In genomic region chr5:133977858-133978257, GRCh38 we compare ENCODE assay signal across 12 cellular contexts. TPM values are rescaled to one million over a fixed set of nuclear protein-coding genes. Genes with fewer than 3 reads are reported as not detected.
DNase-seq lines count a peak whose midpoint lies in the region; ATAC-seq and TF ChIP-seq lines count a peak whose summit lies in the region.
"Had no signal": no experiment of that assay in that cellular context is flagged by ENCODE, and none has a peak within 500 bp of the region (broad histone marks: within the 10 kb centered on the region; RNA-seq: fewer than 3 reads in every experiment).

No MANE protein-coding gene starts in this region.

- DNase-seq in CD14-positive monocyte (ENCODE audit: low spot score): no peak
- DNase-seq in myocyte (ENCODE audit: low read depth): peak; percentile 68
- DNase-seq in effector memory CD4-positive, alpha-beta T cell: no peak
- DNase-seq in OCI-LY7 (ENCODE audit: low spot score): no peak
- DNase-seq: Karpas-422, midbrain, T-cell, testis had no signal

- H3K4me1 ChIP-seq in KMS-11 (ENCODE audit: low read depth, poor library complexity, severe bottlenecking): peaks cover 42% of the 10 kb centered on the region
- no peaks in the 10 kb centered on the region for H3K4me1 ChIP-seq in effector memory CD4-positive, alpha-beta T cell (ENCODE audit: control insufficient read depth, insufficient read depth, low read length, poor library complexity, severe bottlenecking)
- no peaks in the 10 kb centered on the region for H3K4me1 ChIP-seq in OCI-LY7 (ENCODE audit: insufficient read depth, low read length, poor library complexity, severe bottlenecking)
- H3K4me1 ChIP-seq: testis had no signal

- POLR2A ChIA-PET in OCI-LY7 (lab: Charles Lee): interaction anchor here (2.8 kb wide), 1 partner anchor 8 kb away, joined by 16 read pairs; no protein-coding TSS in a partner anchor

- no TSS peak for BruUV-seq in OCI-LY7 (replicated peaks; lab: Mats Ljungman, UMichigan)

- H3K27me3 ChIP-seq in KMS-11 (ENCODE audit: insufficient read depth, low read depth): no peaks in the 10 kb centered on the region
- H3K27me3 ChIP-seq in effector memory CD4-positive, alpha-beta T cell (replicated peaks; ENCODE audit: control insufficient read depth, insufficient read depth, low read length, poor library complexity, severe bottlenecking): no peaks in the 10 kb centered on the region
- H3K27me3 ChIP-seq: testis had no signal

- H3K9me3 Mint-ChIP-seq in CD14-positive monocyte: no peaks in the 10 kb centered on the region
- no peaks in the 10 kb centered on the region for H3K9me3 Mint-ChIP-seq in brain
- H3K9me3 Mint-ChIP-seq: T-cell had no signal

- peak overlapping the region in 4 of 7 donors; percentile 15 to 70 (median 58) for H3K27ac Mint-ChIP-seq in CD14-positive monocyte
- H3K27ac Mint-ChIP-seq in brain: peak overlapping the region in 3 of 5 experiments; percentile 63 to 72 (median 72)

- H3K4me3 ChIP-seq in KMS-11 (IDR thresholded peaks at IDR 0.05; ENCODE audit: insufficient read depth, low read depth, low read length) (no peak overlapping the region), OCI-LY7 (ENCODE audit: low read depth, low read length, poor library complexity, severe bottlenecking) (no peak overlapping the region)
- H3K4me3 ChIP-seq in effector memory CD4-positive, alpha-beta T cell (ENCODE audit: insufficient read depth, low read depth, low read length, poor library complexity, severe bottlenecking): no peak overlapping the region
- H3K4me3 ChIP-seq: testis had no signal

- H3K4me2 ChIP-seq in KMS-11 (peak overlapping the region; percentile 38), OCI-LY7 (ENCODE audit: low read length) (no peak overlapping the region)

- H3K9ac ChIP-seq in KMS-11: peak overlapping the region; percentile 21; the same call in 1 of the 2 replicates

- no peaks in the 10 kb centered on the region; the same call in 1 of the 2 replicates for H3K79me2 ChIP-seq in KMS-11 (ENCODE audit: insufficient read depth, low read depth)
- no peaks in the 10 kb centered on the region for H3K79me2 ChIP-seq in OCI-LY7 (ENCODE audit: insufficient read depth, low read depth, low read length)

- H3K36me3 Mint-ChIP-seq in CD14-positive monocyte (peaks cover 70 to 83% of the 10 kb centered on the region in 2 donors), brain (peaks cover 66% of the 10 kb centered on the region)

- H2AFZ ChIP-seq in KMS-11 (ENCODE audit: low read depth) (no peak overlapping the region), OCI-LY7 (ENCODE audit: low read length) (no peak overlapping the region)

- H3K27ac ChIP-seq in KMS-11 (peak overlapping the region; percentile 69), OCI-LY7 (ENCODE audit: low read depth, low read length, poor library complexity, severe bottlenecking) (no peak overlapping the region)
- no peak overlapping the region for H3K27ac ChIP-seq in effector memory CD4-positive, alpha-beta T cell (ENCODE audit: insufficient read depth, low read length, poor library complexity, severe bottlenecking)
- H3K27ac ChIP-seq: testis had no signal

- H3K4me3 Mint-ChIP-seq in CD14-positive monocyte (no peak overlapping the region), brain (no peak overlapping the region)
- H3K4me3 Mint-ChIP-seq: T-cell had no signal

- peaks cover 17% of the 10 kb centered on the region; the same call in 1 of the 2 replicates for H3K36me3 ChIP-seq in KMS-11 (ENCODE audit: insufficient read depth)
- H3K36me3 ChIP-seq in effector memory CD4-positive, alpha-beta T cell (ENCODE audit: control insufficient read depth, insufficient read depth, low read length): peaks cover 27% of the 10 kb centered on the region
- peaks cover 90% of the 10 kb centered on the region for H3K36me3 ChIP-seq in OCI-LY7 (ENCODE audit: insufficient read depth, low read length)

- ATAC-seq in HG02763 (IDR thresholded peaks at IDR 0.05; ENCODE audit: unreplicated experiment) (no peak), HG03159 (IDR thresholded peaks at IDR 0.05; ENCODE audit: unreplicated experiment) (no peak)
- ATAC-seq: T-cell had no signal

- no peak for TF ChIP-seq CTCF in CD14-positive monocyte (IDR thresholded peaks at IDR 0.05)
- TF ChIP-seq CTCF in KMS-11 (conservative IDR thresholded peaks at IDR 0.05; ENCODE audit: low read depth, low read length): no peak
- no peak for TF ChIP-seq CTCF in brain (conservative IDR thresholded peaks at IDR 0.05)
- TF ChIP-seq CTCF in OCI-LY7 (conservative IDR thresholded peaks at IDR 0.05; ENCODE audit: low read length): no peak

- intact Hi-C loops in CD14-positive monocyte (cut with micrococcal nuclease) (no loop called here), OCI-LY7 (cut with micrococcal nuclease; ENCODE audit: unreplicated experiment) (no loop called here)

- H3K9me3 ChIP-seq in effector memory CD4-positive, alpha-beta T cell (ENCODE audit: control insufficient read depth, low read length): no peaks in the 10 kb centered on the region
- H3K9me3 ChIP-seq in OCI-LY7 (ENCODE audit: low read length): no peaks in the 10 kb centered on the region
- H3K9me3 ChIP-seq: testis had no signal

- peaks cover 6% of the 10 kb centered on the region for H3K4me1 Mint-ChIP-seq in CD14-positive monocyte
- peaks cover 25% of the 10 kb centered on the region for H3K4me1 Mint-ChIP-seq in brain

- no peaks in the 10 kb centered on the region for H3K9me2 ChIP-seq in OCI-LY7 (ENCODE audit: insufficient read depth, low read length)

- CTCF ChIA-PET in OCI-LY7 (lab: Charles Lee; ENCODE audit: unreplicated experiment): no interaction called here

- H4K20me1 ChIP-seq in KMS-11 (ENCODE audit: insufficient read depth) (no peaks in the 10 kb centered on the region), OCI-LY7 (ENCODE audit: insufficient read depth, low read length) (no peaks in the 10 kb centered on the region)

- peaks cover 0 to 2% (median 0%) of the 10 kb centered on the region in 3 donors for H3K27me3 Mint-ChIP-seq in CD14-positive monocyte (ENCODE audit: low read depth in 3 of 3)
- H3K27me3 Mint-ChIP-seq in brain: no peaks in the 10 kb centered on the region
- H3K27me3 Mint-ChIP-seq: T-cell had no signal

RNA-seq across cellular contexts. Expression of gene C5orf15, which starts 9.4 kb away (rescaled TPM):
- polyA plus RNA-seq in CD14-positive monocyte: 10 to 100 TPM; 46.9 to 59.2 TPM
- polyA plus RNA-seq in brain (ENCODE audit: insufficient read depth, low read depth, low replicate concordance): 28.7 TPM
- total RNA-seq in myocyte: 106 and 113 TPM in 2 replicates
- polyA plus RNA-seq in myocyte (2012): 93.2 TPM
- 32.5 and 46.4 TPM in 2 replicates for total RNA-seq in OCI-LY7 (2014; rRNA removed; shearing (Covaris generic))
- 32.2 and 39.2 TPM in 2 replicates for total RNA-seq in OCI-LY7 (2022)

RNA-seq across cellular contexts. Expression of gene VDAC1, which starts 26.9 kb away (rescaled TPM):
- polyA plus RNA-seq in CD14-positive monocyte: 100 to 1,000 TPM in 1 of 2 donors, 10 to 100 TPM in 1; 84.4 to 107 TPM
- 174 TPM for polyA plus RNA-seq in brain (ENCODE audit: insufficient read depth, low read depth, low replicate concordance)
- total RNA-seq in myocyte: 402 and 504 TPM in 2 replicates
- 326 TPM for polyA plus RNA-seq in myocyte (2012)
- total RNA-seq in OCI-LY7 (2014; rRNA removed; shearing (Covaris generic)): 143 and 157 TPM in 2 replicates
- total RNA-seq in OCI-LY7 (2022): 247 and 253 TPM in 2 replicates
